Comparison of ENCODE assay signal across 13 cellular contexts in genomic region chr20:63754008-63754407, GRCh38. TPM values are rescaled to one million over a fixed set of nuclear protein-coding genes. Genes with fewer than 3 reads are reported as not detected.
"Had no signal": no experiment of that assay in that cellular context is flagged by ENCODE, and none has a peak within 500 bp of the region (broad histone marks: within the 10 kb centered on the region; RNA-seq: fewer than 3 reads in every experiment).

No MANE protein-coding gene starts in this region.

- H3K4me1 ChIP-seq: body of pancreas, pancreas, vagina had no signal

- H3K27me3 ChIP-seq: body of pancreas, pancreas, thyroid gland, vagina had no signal

- H3K27ac ChIP-seq: body of pancreas, pancreas, thyroid gland, vagina had no signal

- H3K36me3 ChIP-seq: pancreas, thyroid gland, vagina had no signal

- ATAC-seq: activated naive CD4-positive, alpha-beta T cell treated with anti-CD3 and anti-CD28 coated beads, Interleukin-2, amount 50 U/mL, for 72 hours; body of pancreas; left lobe of liver; pancreas had no signal

- H3K9me3 ChIP-seq: body of pancreas, pancreas, thyroid gland, vagina had no signal

- DNase-seq: activated B cell treated with CpG ODN at 0.5 μM for 24 hours; activated CD4-positive, alpha-beta T cell treated with anti-CD3 and anti-CD28 coated beads, Interleukin-2, amount 10 ng/mL, durations not matched to agents 24 days and 14 days; activated effector memory CD4-positive, alpha-beta T cell treated with Interleukin-2 at 50 U/mL for 16 hours; activated T-cell treated with anti-CD3 and anti-CD28 coated beads, Interleukin-2, amount 50 U/mL, for 1 hour; amniotic stem cell; body of pancreas; erythroblast; thyroid gland had no signal

- H3K4me3 ChIP-seq: body of pancreas, pancreas, thyroid gland, vagina had no signal

RNA-seq across cellular contexts. Expression of gene TNFRSF6B, which starts 57.6 kb away (rescaled TPM):
- total RNA-seq: activated B cell treated with CpG ODN at 0.5 μM for 24 hours; activated CD4-positive, alpha-beta T cell treated with anti-CD3 and anti-CD28 coated beads, Interleukin-2, amount 10 ng/mL, durations not matched to agents 24 days and 14 days; activated naive CD4-positive, alpha-beta T cell treated with anti-CD3 and anti-CD28 coated beads, Interleukin-2, amount 50 U/mL, for 72 hours; skeletal muscle tissue had no signal
